35 cellular contexts compared by ENCODE assay signal in genomic region chr13:50838031-50838430, GRCh38. TPM values are rescaled to one million over a fixed set of nuclear protein-coding genes. Genes with fewer than 3 reads are reported as not detected.
"Had no signal": no experiment of that assay in that cellular context is flagged by ENCODE, and none has a peak within 500 bp of the region (broad histone marks: within the 10 kb centered on the region; RNA-seq: fewer than 3 reads in every experiment).

No MANE protein-coding gene starts in this region.

- H3K9me3 ChIP-seq: adrenal gland, body of pancreas, esophagus muscularis mucosa, gastrocnemius medialis had no signal

- DNase-seq: activated CD4-positive, alpha-beta memory T cell treated with anti-CD3 and anti-CD28 coated beads for 36 hours; activated CD4-positive, alpha-beta T cell treated with anti-CD3 and anti-CD28 coated beads for 36 hours; activated CD4-positive, alpha-beta T cell treated with anti-CD3 and anti-CD28 coated beads, Interleukin-2, amount 10 ng/mL, durations not matched to agents 24 days and 14 days; activated CD4-positive, CD25-positive, alpha-beta regulatory T cell; activated CD4-positive, CD25-positive, alpha-beta regulatory T cell treated with anti-CD3 and anti-CD28 coated beads, Interleukin-2, amount 50 U/mL, for 72 hours; activated CD8-positive, alpha-beta memory T cell treated with anti-CD3 and anti-CD28 coated beads, Interleukin-2, amount 10 ng/mL, durations not matched to agents 7 days and 5 days; activated CD8-positive, alpha-beta memory T cell treated with anti-CD3 and anti-CD28 coated beads, Interleukin-2, amount 50 U/mL, for 4 hours; activated CD8-positive, alpha-beta T cell treated with anti-CD3 and anti-CD28 coated beads, Interleukin-2, amount 10 ng/mL, durations not matched to agents 7 days and 5 days; activated effector memory CD4-positive, alpha-beta T cell treated with anti-CD3 and anti-CD28 coated beads, Interleukin-2, amount 50 U/mL, for 16 hours; activated naive CD4-positive, alpha-beta T cell treated with anti-CD3 and anti-CD28 coated beads for 36 hours; activated naive CD8-positive, alpha-beta T cell treated with anti-CD3 and anti-CD28 coated beads for 36 hours; activated naive CD8-positive, alpha-beta T cell treated with anti-CD3 and anti-CD28 coated beads, Interleukin-2, amount 50 U/mL, for 24 hours; activated T-cell treated with anti-CD3 and anti-CD28 coated beads, Interleukin-2, amount 50 U/mL, for 1 hour; activated T-cell treated with anti-CD3 and anti-CD28 coated beads, Interleukin-2, amount 50 U/mL, for 48 hours; adrenal gland; amygdala; aorta; body of pancreas; caudate nucleus; cortex of kidney; dermis blood vessel endothelial cell; effector CD4-positive, alpha-beta T cell; effector memory CD8-positive, alpha-beta T cell; erythroblast; gastrocnemius medialis; glutamatergic neuron; heart left ventricle; T-helper 2 cell had no signal

- H3K4me3 ChIP-seq: adrenal gland, body of pancreas, esophagus muscularis mucosa, gastrocnemius medialis, heart left ventricle had no signal

- H3K27ac ChIP-seq: adrenal gland, body of pancreas, esophagus muscularis mucosa, gastrocnemius medialis, heart left ventricle had no signal

- H3K36me3 ChIP-seq: adrenal gland, esophagus muscularis mucosa, gastrocnemius medialis, heart left ventricle had no signal

- ATAC-seq: activated CD4-positive, alpha-beta T cell treated with anti-CD3 and anti-CD28 coated beads for 36 hours; activated CD8-positive, alpha-beta memory T cell treated with anti-CD3 and anti-CD28 coated beads, Interleukin-2, amount 10 ng/mL, durations not matched to agents 7 days and 5 days; activated CD8-positive, alpha-beta T cell treated with anti-CD3 and anti-CD28 coated beads, Interleukin-2, amount 10 ng/mL, durations not matched to agents 7 days and 5 days; activated naive CD8-positive, alpha-beta T cell treated with anti-CD3 and anti-CD28 coated beads, Interleukin-2, amount 50 U/mL, for 24 hours; body of pancreas; effector memory CD8-positive, alpha-beta T cell; gastrocnemius medialis; heart left ventricle had no signal

- H3K4me1 ChIP-seq: gastrocnemius medialis had no signal

RNA-seq across cellular contexts. Expression of gene DLEU7, which starts 5.5 kb away (rescaled TPM):
- total RNA-seq: activated CD4-positive, alpha-beta memory T cell treated with anti-CD3 and anti-CD28 coated beads for 36 hours; activated CD4-positive, alpha-beta T cell treated with anti-CD3 and anti-CD28 coated beads for 36 hours; activated CD4-positive, alpha-beta T cell treated with anti-CD3 and anti-CD28 coated beads, Interleukin-2, amount 10 ng/mL, durations not matched to agents 24 days and 14 days; activated CD8-positive, alpha-beta memory T cell treated with anti-CD3 and anti-CD28 coated beads for 36 hours; activated CD8-positive, alpha-beta memory T cell treated with anti-CD3 and anti-CD28 coated beads, Interleukin-2, amount 10 ng/mL, durations not matched to agents 7 days and 5 days; activated CD8-positive, alpha-beta T cell treated with anti-CD3 and anti-CD28 coated beads, Interleukin-2, amount 10 ng/mL, durations not matched to agents 7 days and 5 days; activated naive CD4-positive, alpha-beta T cell treated with anti-CD3 and anti-CD28 coated beads for 36 hours; activated naive CD8-positive, alpha-beta T cell treated with anti-CD3 and anti-CD28 coated beads for 36 hours; activated T-helper 1 cell treated with anti-CD3 and anti-CD28 coated beads, Interleukin-12 subunit alpha, Interleukin-12 subunit beta, Interleukin-2, Interleukin-4 antibody, amounts not matched to agents 30 ng/mL and 10 ng/mL and 1 ng/mL, durations not matched to agents 14 hours and 24 hours and 36 hours; activated T-helper 2 cell treated with anti-CD3 and anti-CD28 coated beads, Interferon-gamma antibody, Interleukin-2, Interleukin-4, amounts not matched to agents 10 μg/mL and 5 μg/mL and 100 μg/mL, durations not matched to agents 14 hours and 24 hours and 36 hours; body of pancreas; chondrocyte; dermis blood vessel endothelial cell; fibroblast of lung; fibroblast of villous mesenchyme had no signal
- polyA plus RNA-seq: fibroblast of lung had no signal
